Comparison of ENCODE assay signal across 2 cellular contexts in the genomic region with DNA sequence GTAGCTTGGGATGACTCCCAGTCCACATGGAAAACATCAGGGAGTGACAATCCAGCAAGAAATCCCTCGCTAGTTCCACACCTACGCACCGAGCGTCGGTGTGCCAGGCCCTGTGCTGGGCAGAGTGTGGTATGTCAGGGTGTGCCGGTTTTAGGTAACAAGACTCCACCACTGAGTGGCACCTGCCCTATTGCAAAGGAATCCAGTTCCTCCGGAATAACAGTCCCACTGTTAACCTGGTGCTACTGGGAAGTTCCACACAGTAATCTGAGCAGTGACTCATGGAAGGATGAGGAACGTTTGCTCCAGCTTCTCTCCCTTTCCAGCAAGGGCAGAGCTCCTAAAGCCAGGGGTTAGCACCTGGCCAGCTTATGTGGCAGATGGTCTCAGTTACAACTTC.
TF ChIP-seq lines count a peak whose summit lies in the region.

No MANE protein-coding gene starts in this region.

TF ChIP-seq in IMR-90, 13 proteins besides CTCF, POLR2A, EP300 and RAD21:
- TF ChIP-seq MAZ (IDR thresholded peaks at IDR 0.05; ENCODE audit: borderline replicate concordance, low read depth, low read length), result no peak
- no peak for TF ChIP-seq MXI1 (IDR thresholded peaks at IDR 0.05; ENCODE audit: borderline replicate concordance, low read depth, low read length)
- no peak for TF ChIP-seq RFX5 (IDR thresholded peaks at IDR 0.05; ENCODE audit: low read depth, low read length)
- no peak for TF ChIP-seq CEBPB (IDR thresholded peaks at IDR 0.05; ENCODE audit: low read depth, low read length)
- TF ChIP-seq SMC3 (IDR thresholded peaks at IDR 0.05; ENCODE audit: low read depth, low read length), result no peak
- TF ChIP-seq, protein P1, sequence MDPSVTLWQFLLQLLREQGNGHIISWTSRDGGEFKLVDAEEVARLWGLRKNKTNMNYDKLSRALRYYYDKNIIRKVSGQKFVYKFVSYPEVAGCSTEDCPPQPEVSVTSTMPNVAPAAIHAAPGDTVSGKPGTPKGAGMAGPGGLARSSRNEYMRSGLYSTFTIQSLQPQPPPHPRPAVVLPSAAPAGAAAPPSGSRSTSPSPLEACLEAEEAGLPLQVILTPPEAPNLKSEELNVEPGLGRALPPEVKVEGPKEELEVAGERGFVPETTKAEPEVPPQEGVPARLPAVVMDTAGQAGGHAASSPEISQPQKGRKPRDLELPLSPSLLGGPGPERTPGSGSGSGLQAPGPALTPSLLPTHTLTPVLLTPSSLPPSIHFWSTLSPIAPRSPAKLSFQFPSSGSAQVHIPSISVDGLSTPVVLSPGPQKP (IDR thresholded peaks at IDR 0.05; ENCODE audit: borderline replicate concordance, low read depth, low read length), result no peak
- TF ChIP-seq RCOR1 (IDR thresholded peaks at IDR 0.05; ENCODE audit: insufficient replicate concordance, low read length), result no peak
- TF ChIP-seq NFE2L2 (IDR thresholded peaks at IDR 0.05; ENCODE audit: low read depth, low read length), result no peak
- TF ChIP-seq FOS (IDR thresholded peaks at IDR 0.05; ENCODE audit: low read depth, low read length), result no peak
- TF ChIP-seq BHLHE40 (IDR thresholded peaks at IDR 0.05; ENCODE audit: low read depth, low read length), result no peak
- TF ChIP-seq MAFK (IDR thresholded peaks at IDR 0.05; ENCODE audit: low read depth, low read length), result no peak
- TF ChIP-seq, protein P2, sequence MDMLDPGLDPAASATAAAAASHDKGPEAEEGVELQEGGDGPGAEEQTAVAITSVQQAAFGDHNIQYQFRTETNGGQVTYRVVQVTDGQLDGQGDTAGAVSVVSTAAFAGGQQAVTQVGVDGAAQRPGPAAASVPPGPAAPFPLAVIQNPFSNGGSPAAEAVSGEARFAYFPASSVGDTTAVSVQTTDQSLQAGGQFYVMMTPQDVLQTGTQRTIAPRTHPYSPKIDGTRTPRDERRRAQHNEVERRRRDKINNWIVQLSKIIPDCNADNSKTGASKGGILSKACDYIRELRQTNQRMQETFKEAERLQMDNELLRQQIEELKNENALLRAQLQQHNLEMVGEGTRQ (IDR thresholded peaks at IDR 0.05; ENCODE audit: low read depth, low read length), result no peak
- no peak for TF ChIP-seq CHD1 (IDR thresholded peaks at IDR 0.05; ENCODE audit: low read depth, low read length)

TF ChIP-seq in WTC11, 78 proteins besides CTCF, POLR2A, EP300 and RAD21:
- TF ChIP-seq CREB1 (CRISPR knock-in tag; IDR thresholded peaks at IDR 0.05) (no peak), FOXJ3 (CRISPR knock-in tag; IDR thresholded peaks at IDR 0.05; ENCODE audit: borderline replicate concordance) (no peak), FOXP1 (CRISPR knock-in tag; IDR thresholded peaks at IDR 0.05; ENCODE audit: borderline replicate concordance) (no peak), FOXK1 (CRISPR knock-in tag; IDR thresholded peaks at IDR 0.05) (no peak), ZNF219 (CRISPR knock-in tag; IDR thresholded peaks at IDR 0.05; ENCODE audit: borderline replicate concordance) (no peak), ZNF423 (CRISPR knock-in tag; IDR thresholded peaks at IDR 0.05) (no peak), EMX1 (CRISPR knock-in tag; IDR thresholded peaks at IDR 0.05) (no peak)
- TF ChIP-seq, protein P3, sequence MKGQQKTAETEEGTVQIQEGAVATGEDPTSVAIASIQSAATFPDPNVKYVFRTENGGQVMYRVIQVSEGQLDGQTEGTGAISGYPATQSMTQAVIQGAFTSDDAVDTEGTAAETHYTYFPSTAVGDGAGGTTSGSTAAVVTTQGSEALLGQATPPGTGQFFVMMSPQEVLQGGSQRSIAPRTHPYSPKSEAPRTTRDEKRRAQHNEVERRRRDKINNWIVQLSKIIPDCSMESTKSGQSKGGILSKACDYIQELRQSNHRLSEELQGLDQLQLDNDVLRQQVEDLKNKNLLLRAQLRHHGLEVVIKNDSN (CRISPR knock-in tag; IDR thresholded peaks at IDR 0.05), result no peak
- TF ChIP-seq, protein P4, sequence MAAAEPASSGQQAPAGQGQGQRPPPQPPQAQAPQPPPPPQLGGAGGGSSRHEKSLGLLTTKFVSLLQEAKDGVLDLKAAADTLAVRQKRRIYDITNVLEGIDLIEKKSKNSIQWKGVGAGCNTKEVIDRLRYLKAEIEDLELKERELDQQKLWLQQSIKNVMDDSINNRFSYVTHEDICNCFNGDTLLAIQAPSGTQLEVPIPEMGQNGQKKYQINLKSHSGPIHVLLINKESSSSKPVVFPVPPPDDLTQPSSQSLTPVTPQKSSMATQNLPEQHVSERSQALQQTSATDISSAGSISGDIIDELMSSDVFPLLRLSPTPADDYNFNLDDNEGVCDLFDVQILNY (CRISPR knock-in tag; IDR thresholded peaks at IDR 0.05), result no peak
- TF ChIP-seq, protein P5, sequence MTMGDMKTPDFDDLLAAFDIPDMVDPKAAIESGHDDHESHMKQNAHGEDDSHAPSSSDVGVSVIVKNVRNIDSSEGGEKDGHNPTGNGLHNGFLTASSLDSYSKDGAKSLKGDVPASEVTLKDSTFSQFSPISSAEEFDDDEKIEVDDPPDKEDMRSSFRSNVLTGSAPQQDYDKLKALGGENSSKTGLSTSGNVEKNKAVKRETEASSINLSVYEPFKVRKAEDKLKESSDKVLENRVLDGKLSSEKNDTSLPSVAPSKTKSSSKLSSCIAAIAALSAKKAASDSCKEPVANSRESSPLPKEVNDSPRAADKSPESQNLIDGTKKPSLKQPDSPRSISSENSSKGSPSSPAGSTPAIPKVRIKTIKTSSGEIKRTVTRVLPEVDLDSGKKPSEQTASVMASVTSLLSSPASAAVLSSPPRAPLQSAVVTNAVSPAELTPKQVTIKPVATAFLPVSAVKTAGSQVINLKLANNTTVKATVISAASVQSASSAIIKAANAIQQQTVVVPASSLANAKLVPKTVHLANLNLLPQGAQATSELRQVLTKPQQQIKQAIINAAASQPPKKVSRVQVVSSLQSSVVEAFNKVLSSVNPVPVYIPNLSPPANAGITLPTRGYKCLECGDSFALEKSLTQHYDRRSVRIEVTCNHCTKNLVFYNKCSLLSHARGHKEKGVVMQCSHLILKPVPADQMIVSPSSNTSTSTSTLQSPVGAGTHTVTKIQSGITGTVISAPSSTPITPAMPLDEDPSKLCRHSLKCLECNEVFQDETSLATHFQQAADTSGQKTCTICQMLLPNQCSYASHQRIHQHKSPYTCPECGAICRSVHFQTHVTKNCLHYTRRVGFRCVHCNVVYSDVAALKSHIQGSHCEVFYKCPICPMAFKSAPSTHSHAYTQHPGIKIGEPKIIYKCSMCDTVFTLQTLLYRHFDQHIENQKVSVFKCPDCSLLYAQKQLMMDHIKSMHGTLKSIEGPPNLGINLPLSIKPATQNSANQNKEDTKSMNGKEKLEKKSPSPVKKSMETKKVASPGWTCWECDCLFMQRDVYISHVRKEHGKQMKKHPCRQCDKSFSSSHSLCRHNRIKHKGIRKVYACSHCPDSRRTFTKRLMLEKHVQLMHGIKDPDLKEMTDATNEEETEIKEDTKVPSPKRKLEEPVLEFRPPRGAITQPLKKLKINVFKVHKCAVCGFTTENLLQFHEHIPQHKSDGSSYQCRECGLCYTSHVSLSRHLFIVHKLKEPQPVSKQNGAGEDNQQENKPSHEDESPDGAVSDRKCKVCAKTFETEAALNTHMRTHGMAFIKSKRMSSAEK (CRISPR knock-in tag; IDR thresholded peaks at IDR 0.05; ENCODE audit: borderline replicate concordance), result no peak
